Comparison of ENCODE assay signal across 8 cellular contexts in genomic region chr17:21029032-21029431, GRCh38. TPM values are rescaled to one million over a fixed set of nuclear protein-coding genes. Genes with fewer than 3 reads are reported as not detected.
DNase-seq lines count a peak whose midpoint lies in the region; ATAC-seq and TF ChIP-seq lines count a peak whose summit lies in the region.

No MANE protein-coding gene starts in this region.

- H3K4me2 ChIP-seq in IMR-90 (ENCODE audit: low read depth, low read length) = peak overlapping the region; percentile 72

- no peak overlapping the region for H2BK20ac ChIP-seq in IMR-90 (ENCODE audit: low read depth, low read length)

- no peak overlapping the region for H3K4ac ChIP-seq in IMR-90 (ENCODE audit: low read depth, low read length)

- POLR2A ChIA-PET in IMR-90 (lab: Charles Lee; ENCODE audit: unreplicated experiment) = no interaction called here

- H4K20me1 ChIP-seq in IMR-90 (ENCODE audit: insufficient read depth, low read length) = peaks cover 100% of the 10 kb centered on the region

- no peak overlapping the region for H4K5ac ChIP-seq in IMR-90 (ENCODE audit: low read depth, low read length)

- peak overlapping the region; percentile 30 for H2AK9ac ChIP-seq in IMR-90 (replicated peaks; ENCODE audit: low read depth, low read length, poor library complexity)

- H3K27ac Mint-ChIP-seq in activated T-helper 2 cell treated with anti-CD3 and anti-CD28 coated beads, Interferon-gamma antibody, Interleukin-2, Interleukin-4, amounts not matched to agents 10 μg/mL and 5 μg/mL and 100 μg/mL, durations not matched to agents 14 hours and 24 hours and 36 hours = peak overlapping the region; percentile 65
- peak overlapping the region; percentile 53 for H3K27ac Mint-ChIP-seq in glutamatergic neuron (ENCODE audit: unreplicated experiment)
- no peak overlapping the region for H3K27ac Mint-ChIP-seq in stimulated activated memory B cell treated with anti-CD40 and anti-IgM and Interleukin-4, amounts not matched to agents 10 μg/mL and 1 μg/mL and 100 μg/mL, for 72 hours

- DNase-seq in IMR-90 (peak; percentile 84), glutamatergic neuron (no peak), GM20000 (ENCODE audit: low spot score) (no peak)
- no peak for DNase-seq in activated T-helper 2 cell treated with anti-CD3 and anti-CD28 coated beads, Interferon-gamma antibody, Interleukin-2, Interleukin-4, amounts not matched to agents 10 μg/mL and 5 μg/mL and 100 μg/mL, durations not matched to agents 14 hours and 24 hours and 36 hours (ENCODE audit: low spot score)
- DNase-seq in stimulated activated CD4-positive, alpha-beta T cell treated with anti-CD3 and anti-CD28 coated beads, TNF-alpha, amount 100 ng/mL, for 48 hours (ENCODE audit: low read depth in 3 of 3) = peak in 2 of 3 donors; percentile 28 to 38
- no peak for DNase-seq in effector memory CD4-positive, alpha-beta T cell

- peaks cover 0 to 68% of the 10 kb centered on the region in 2 experiments; a peak in 2 of 4 replicates for H3K79me1 ChIP-seq in IMR-90 (ENCODE audit: low read depth in 1 of 2, low read length in 2 of 2)

- H3K27me3 ChIP-seq in IMR-90 (ENCODE audit: control insufficient read depth, insufficient read depth, low read length) = no peaks in the 10 kb centered on the region
- H3K27me3 ChIP-seq in effector memory CD4-positive, alpha-beta T cell (replicated peaks; ENCODE audit: control insufficient read depth, insufficient read depth, low read length, poor library complexity, severe bottlenecking) = no peaks in the 10 kb centered on the region

- peak overlapping the region; percentile 38; the same call in 1 of the 2 replicates for H3K23ac ChIP-seq in IMR-90 (ENCODE audit: low read depth, low read length)

- H3K18ac ChIP-seq in IMR-90 (ENCODE audit: low read depth, low read length) = no peak overlapping the region

- no peaks in the 10 kb centered on the region for H3K27me3 Mint-ChIP-seq in activated T-helper 2 cell treated with anti-CD3 and anti-CD28 coated beads, Interferon-gamma antibody, Interleukin-2, Interleukin-4, amounts not matched to agents 10 μg/mL and 5 μg/mL and 100 μg/mL, durations not matched to agents 14 hours and 24 hours and 36 hours (ENCODE audit: low read depth)
- H3K27me3 Mint-ChIP-seq in glutamatergic neuron (ENCODE audit: unreplicated experiment) = no peaks in the 10 kb centered on the region
- no peaks in the 10 kb centered on the region for H3K27me3 Mint-ChIP-seq in stimulated activated memory B cell treated with anti-CD40 and anti-IgM and Interleukin-4, amounts not matched to agents 10 μg/mL and 1 μg/mL and 100 μg/mL, for 72 hours

- H4K8ac ChIP-seq in IMR-90 (ENCODE audit: low read depth in 2 of 2, low read length in 2 of 2) = no peak overlapping the region

- H3K9me1 ChIP-seq in IMR-90 (ENCODE audit: insufficient read depth, low read length) = peaks cover 45% of the 10 kb centered on the region

- no peak overlapping the region for H2BK15ac ChIP-seq in IMR-90 (ENCODE audit: low read depth, low read length)

- H3K4me1 ChIP-seq in IMR-90 (ENCODE audit: control insufficient read depth, insufficient read depth, low read length) = peaks cover 27% of the 10 kb centered on the region
- peaks cover 34% of the 10 kb centered on the region for H3K4me1 ChIP-seq in effector memory CD4-positive, alpha-beta T cell (ENCODE audit: control insufficient read depth, insufficient read depth, low read length, poor library complexity, severe bottlenecking)

- H3K4me3 Mint-ChIP-seq in activated T-helper 2 cell treated with anti-CD3 and anti-CD28 coated beads, Interferon-gamma antibody, Interleukin-2, Interleukin-4, amounts not matched to agents 10 μg/mL and 5 μg/mL and 100 μg/mL, durations not matched to agents 14 hours and 24 hours and 36 hours (ENCODE audit: low read depth) = no peak overlapping the region
- H3K4me3 Mint-ChIP-seq in glutamatergic neuron (ENCODE audit: unreplicated experiment) = no peak overlapping the region
- no peak overlapping the region for H3K4me3 Mint-ChIP-seq in stimulated activated memory B cell treated with anti-CD40 and anti-IgM and Interleukin-4, amounts not matched to agents 10 μg/mL and 1 μg/mL and 100 μg/mL, for 72 hours

- peak; percentile 52 for ATAC-seq in IMR-90 (ENCODE audit: low read depth)
- no peak for ATAC-seq in GM21619 (IDR thresholded peaks at IDR 0.05; ENCODE audit: unreplicated experiment)
- no peak for ATAC-seq in stimulated activated memory B cell treated with anti-CD40 and anti-IgM and Interleukin-4, amounts not matched to agents 10 μg/mL and 1 μg/mL and 100 μg/mL, for 72 hours

- dilution Hi-C loops in IMR-90 (cut with HindIII; ENCODE audit: low sequenced_read_pairs, unreplicated experiment) = no loop called here

- intact Hi-C loops in IMR-90 (cut with micrococcal nuclease) = no loop called here
- intact Hi-C loops in activated T-helper 2 cell treated with anti-CD3 and anti-CD28 coated beads, Interferon-gamma antibody, Interleukin-2, Interleukin-4, amounts not matched to agents 10 μg/mL and 5 μg/mL and 100 μg/mL, durations not matched to agents 14 hours and 24 hours and 36 hours (cut with micrococcal nuclease) = no loop called here

- no peak for TF ChIP-seq RAD21 in IMR-90 (IDR thresholded peaks at IDR 0.05; ENCODE audit: low read length)

- no peak overlapping the region for H4K91ac ChIP-seq in IMR-90 (ENCODE audit: insufficient read depth, low read depth, low read length)

- H3K36me3 ChIP-seq in IMR-90 (ENCODE audit: control insufficient read depth, insufficient read depth, low read length) = peaks cover 36% of the 10 kb centered on the region
- peaks cover 28% of the 10 kb centered on the region for H3K36me3 ChIP-seq in effector memory CD4-positive, alpha-beta T cell (ENCODE audit: control insufficient read depth, insufficient read depth, low read length)

- no peak for TF ChIP-seq POLR2A in IMR-90 (IDR thresholded peaks at IDR 0.05; ENCODE audit: low read depth, low read length)

- no peak overlapping the region for H3K14ac ChIP-seq in IMR-90 (replicated peaks; ENCODE audit: low read depth, low read length)

- no peak overlapping the region for H3K56ac ChIP-seq in IMR-90 (ENCODE audit: extremely low read depth, insufficient read depth, low read length)

- H3K4me1 Mint-ChIP-seq in activated T-helper 2 cell treated with anti-CD3 and anti-CD28 coated beads, Interferon-gamma antibody, Interleukin-2, Interleukin-4, amounts not matched to agents 10 μg/mL and 5 μg/mL and 100 μg/mL, durations not matched to agents 14 hours and 24 hours and 36 hours (ENCODE audit: low read depth) = peaks cover 56% of the 10 kb centered on the region
- peaks cover 34% of the 10 kb centered on the region for H3K4me1 Mint-ChIP-seq in glutamatergic neuron (ENCODE audit: low read depth, unreplicated experiment)
- peaks cover 67% of the 10 kb centered on the region for H3K4me1 Mint-ChIP-seq in stimulated activated memory B cell treated with anti-CD40 and anti-IgM and Interleukin-4, amounts not matched to agents 10 μg/mL and 1 μg/mL and 100 μg/mL, for 72 hours

- no peak for TF ChIP-seq CTCF in IMR-90 (conservative IDR thresholded peaks at IDR 0.05; ENCODE audit: low read depth, low read length)
- TF ChIP-seq CTCF in glutamatergic neuron (IDR thresholded peaks at IDR 0.05; ENCODE audit: partially characterized antibody, unreplicated experiment) = no peak
- TF ChIP-seq CTCF in GM20000 (IDR thresholded peaks at IDR 0.05; ENCODE audit: extremely low read depth, missing control alignments) = no peak

- H2AFZ ChIP-seq in IMR-90 (replicated peaks; ENCODE audit: low read length, poor library complexity) = peak overlapping the region; percentile 27

- no peak overlapping the region for H3K4me3 ChIP-seq in IMR-90 (ENCODE audit: insufficient read depth, low read depth, low read length)
- H3K4me3 ChIP-seq in effector memory CD4-positive, alpha-beta T cell (ENCODE audit: insufficient read depth, low read depth, low read length, poor library complexity, severe bottlenecking) = no peak overlapping the region

- H2BK5ac ChIP-seq in IMR-90 (ENCODE audit: low read depth, low read length, poor library complexity, severe bottlenecking) = peak overlapping the region; percentile 25

- no CpG with 5 or more reads among the region's 7 CpGs for WGBS in IMR-90 (ENCODE audit: extremely low coverage in 2 of 2, insufficient read length in 1 of 2), 2 experiments

- in situ Hi-C loops in IMR-90 (cut with MboI; ENCODE audit: low sequenced_read_pairs) = no loop called here

- H2BK120ac ChIP-seq in IMR-90 (ENCODE audit: low read depth, low read length) = no peak overlapping the region

- CTCF ChIA-PET in IMR-90 (lab: Yijun Ruan, JAX) = no interaction called here

- no peaks in the 10 kb centered on the region for H3K9me3 Mint-ChIP-seq in activated T-helper 2 cell treated with anti-CD3 and anti-CD28 coated beads, Interferon-gamma antibody, Interleukin-2, Interleukin-4, amounts not matched to agents 10 μg/mL and 5 μg/mL and 100 μg/mL, durations not matched to agents 14 hours and 24 hours and 36 hours
- H3K9me3 Mint-ChIP-seq in glutamatergic neuron (ENCODE audit: unreplicated experiment) = peaks cover 4% of the 10 kb centered on the region
- no peaks in the 10 kb centered on the region for H3K9me3 Mint-ChIP-seq in stimulated activated memory B cell treated with anti-CD40 and anti-IgM and Interleukin-4, amounts not matched to agents 10 μg/mL and 1 μg/mL and 100 μg/mL, for 72 hours

- no peaks in the 10 kb centered on the region for H3K9me3 ChIP-seq in IMR-90 (ENCODE audit: control insufficient read depth, insufficient read depth, low read length)
- H3K9me3 ChIP-seq in effector memory CD4-positive, alpha-beta T cell (ENCODE audit: control insufficient read depth, low read length) = no peaks in the 10 kb centered on the region

- no TSS peak for BruUV-seq in IMR-90 (replicated peaks; lab: Mats Ljungman, UMichigan)

- H2AK5ac ChIP-seq in IMR-90 (ENCODE audit: low read depth, low read length) = no peak overlapping the region

- H3K9ac ChIP-seq in IMR-90 (ENCODE audit: low read depth, low read length) = no peak overlapping the region

- H3K36me3 Mint-ChIP-seq in activated T-helper 2 cell treated with anti-CD3 and anti-CD28 coated beads, Interferon-gamma antibody, Interleukin-2, Interleukin-4, amounts not matched to agents 10 μg/mL and 5 μg/mL and 100 μg/mL, durations not matched to agents 14 hours and 24 hours and 36 hours (ENCODE audit: low read depth) = peaks cover 65% of the 10 kb centered on the region
- H3K36me3 Mint-ChIP-seq in glutamatergic neuron (ENCODE audit: unreplicated experiment) = no peaks in the 10 kb centered on the region
- H3K36me3 Mint-ChIP-seq in stimulated activated memory B cell treated with anti-CD40 and anti-IgM and Interleukin-4, amounts not matched to agents 10 μg/mL and 1 μg/mL and 100 μg/mL, for 72 hours = peaks cover 36% of the 10 kb centered on the region

- no peak overlapping the region for H3K27ac ChIP-seq in IMR-90 (ENCODE audit: insufficient read depth, low read length)
- no peak overlapping the region for H3K27ac ChIP-seq in effector memory CD4-positive, alpha-beta T cell (ENCODE audit: insufficient read depth, low read length, poor library complexity, severe bottlenecking)

RNA-seq across cellular contexts. Expression of gene USP22, which starts 13.8 kb away (rescaled TPM):
- 250 and 319 TPM in 2 replicates for total RNA-seq in IMR-90 (2012; rRNA removed)
- polyA plus RNA-seq in IMR-90 (2012; rRNA removed) = 161 and 173 TPM in 2 replicates
- 91.3 and 126 TPM in 2 replicates for polyA plus RNA-seq in IMR-90 (2012; cell fraction: cytosol; rRNA removed)
- 154 and 168 TPM in 2 replicates for polyA plus RNA-seq in IMR-90 (2012; cell fraction: nucleus; rRNA removed; ENCODE audit: low replicate concordance)
- 147 and 167 TPM in 2 replicates for total RNA-seq in activated T-helper 2 cell treated with anti-CD3 and anti-CD28 coated beads, Interferon-gamma antibody, Interleukin-2, Interleukin-4, amounts not matched to agents 10 μg/mL and 5 μg/mL and 100 μg/mL, durations not matched to agents 14 hours and 24 hours and 36 hours
- 420 TPM for total RNA-seq in glutamatergic neuron (ENCODE audit: unreplicated experiment)

Comparison
In these comparisons a context has a peak if more than half of its experiments do, and no peak if none do; other contexts are left out.
1. DNase-seq: peak in IMR-90 (single experiment) and stimulated activated CD4-positive, alpha-beta T cell treated with anti-CD3 and anti-CD28 coated beads, TNF-alpha, amount 100 ng/mL, for 48 hours (2 of 3); none in activated T-helper 2 cell treated with anti-CD3 and anti-CD28 coated beads, Interferon-gamma antibody, Interleukin-2, Interleukin-4, amounts not matched to agents 10 μg/mL and 5 μg/mL and 100 μg/mL, durations not matched to agents 14 hours and 24 hours and 36 hours (single experiment), glutamatergic neuron (single experiment), effector memory CD4-positive, alpha-beta T cell (0 of 3) and GM20000 (single experiment).